In the genomic region with DNA sequence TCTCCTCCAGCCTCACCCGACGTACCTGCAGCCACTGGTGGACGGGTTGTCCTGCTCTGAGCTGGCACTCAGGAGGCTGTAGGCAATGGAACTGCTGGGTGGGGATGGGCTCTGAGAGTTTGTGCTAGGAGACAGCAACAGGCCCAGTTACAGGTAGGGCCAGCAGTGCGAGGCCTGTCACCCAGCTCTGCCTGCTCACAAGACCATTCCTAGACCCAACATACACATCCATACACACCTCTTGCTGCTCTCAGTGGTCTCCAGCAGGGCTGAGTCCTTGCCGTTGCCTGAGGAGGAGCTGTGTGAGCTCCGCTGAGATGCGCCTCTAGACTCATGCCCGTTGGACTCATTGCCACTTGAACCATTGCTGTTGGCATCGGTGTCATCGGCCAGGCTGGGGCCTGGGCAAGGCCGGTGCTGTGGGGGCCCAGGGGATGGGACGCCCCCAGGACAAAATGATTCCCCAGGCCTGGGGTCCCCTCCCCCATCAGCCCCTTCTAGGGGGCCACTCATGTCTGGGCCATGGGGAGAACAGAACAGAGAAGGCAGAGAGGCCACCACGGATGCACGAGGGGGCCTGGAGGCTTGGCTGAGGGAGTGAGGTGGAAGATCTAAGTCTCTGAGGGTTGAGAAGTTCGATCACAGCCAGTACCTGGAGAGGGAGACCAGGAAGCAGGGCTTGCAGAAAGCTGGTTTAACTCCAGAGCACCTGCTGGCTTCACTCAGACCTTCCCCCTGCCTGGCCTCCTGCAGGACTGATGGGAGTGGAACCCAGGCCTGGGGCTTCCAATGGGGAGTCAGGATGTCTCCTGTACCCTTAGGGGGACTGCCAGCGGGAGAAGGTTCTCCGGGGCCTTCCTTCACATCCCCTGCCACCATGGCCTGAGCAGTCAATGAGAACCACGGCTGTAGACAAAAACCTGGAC, we compare ENCODE assay signal across 6 cellular contexts. TPM values are rescaled to one million over a fixed set of nuclear protein-coding genes. Genes with fewer than 3 reads are reported as not detected.
DNase-seq lines count a peak whose midpoint lies in the region; ATAC-seq and TF ChIP-seq lines count a peak whose summit lies in the region.

No MANE protein-coding gene starts in this region.

- peak overlapping the region; percentile 39; the same call in 1 of the 2 replicates for H3K4me3 ChIP-seq in GM08714 (ENCODE audit: low read length)
- no peak overlapping the region for H3K4me3 ChIP-seq in mucosa of stomach (ENCODE audit: low read length)

- peaks cover 28% of the 10 kb centered on the region for H3K36me3 Mint-ChIP-seq in WTC11

- H3K9me3 ChIP-seq in mucosa of stomach (ENCODE audit: control insufficient read depth, low read length): no peaks in the 10 kb centered on the region

- DNase-seq in WTC11 (ENCODE audit: low spot score) (no peak), NCI-H226 (no peak)

- POLR2A ChIA-PET in WTC11 (lab: Charles Lee): interaction anchor here (0.9 to 1.1 kb wide), 3 partner anchors 13 to 60 kb away, joined by 3 to 6 read pairs (median 4); a partner anchor contains a TSS

- peak overlapping the region; percentile 96 for H3K4me3 Mint-ChIP-seq in WTC11

- H3K4me1 ChIP-seq in mucosa of stomach (ENCODE audit: control insufficient read depth, insufficient read depth, low read length): peaks cover 48% of the 10 kb centered on the region

- H3K27me3 Mint-ChIP-seq in WTC11 (ENCODE audit: low read depth): peaks cover 2% of the 10 kb centered on the region; the same call in 1 of the 2 replicates

- H3K9ac ChIP-seq in mucosa of stomach (ENCODE audit: low read length): peak overlapping the region; percentile 50

- CTCF ChIA-PET in WTC11 (lab: Charles Lee): interaction anchor here (0.6 to 1.6 kb wide), 9 partner anchors 10 to 71 kb away, joined by 3 to 7 read pairs (median 5); a partner anchor contains a TSS

- no peak for TF ChIP-seq CTCF in WTC11 (IDR thresholded peaks at IDR 0.05)

- ATAC-seq in WTC11 (no peak), GM21515 (IDR thresholded peaks at IDR 0.05; ENCODE audit: unreplicated experiment) (no peak), HG03469 (IDR thresholded peaks at IDR 0.05; ENCODE audit: unreplicated experiment) (no peak)

- H3K36me3 ChIP-seq in mucosa of stomach (ENCODE audit: control insufficient read depth, insufficient read depth, low read length): peaks cover 47% of the 10 kb centered on the region

- H3K9me3 Mint-ChIP-seq in WTC11: no peaks in the 10 kb centered on the region

- H3K27me3 ChIP-seq in mucosa of stomach (ENCODE audit: control insufficient read depth, insufficient read depth, low read length): no peaks in the 10 kb centered on the region

- peaks cover 14% of the 10 kb centered on the region for H3K4me1 Mint-ChIP-seq in WTC11

- no peak overlapping the region for H3K27ac Mint-ChIP-seq in WTC11

TF ChIP-seq in WTC11, 78 proteins besides CTCF, POLR2A, EP300 and RAD21:
- TF ChIP-seq EMX1 (CRISPR knock-in tag; IDR thresholded peaks at IDR 0.05) (no peak), JUN (CRISPR knock-in tag; IDR thresholded peaks at IDR 0.05) (no peak), FOXK1 (CRISPR knock-in tag; IDR thresholded peaks at IDR 0.05) (no peak), NFE2L1 (CRISPR knock-in tag; IDR thresholded peaks at IDR 0.05) (no peak), FOXP1 (CRISPR knock-in tag; IDR thresholded peaks at IDR 0.05; ENCODE audit: borderline replicate concordance) (no peak), ELF4 (CRISPR knock-in tag; IDR thresholded peaks at IDR 0.05; ENCODE audit: low read depth) (no peak)
- TF ChIP-seq, protein P1, sequence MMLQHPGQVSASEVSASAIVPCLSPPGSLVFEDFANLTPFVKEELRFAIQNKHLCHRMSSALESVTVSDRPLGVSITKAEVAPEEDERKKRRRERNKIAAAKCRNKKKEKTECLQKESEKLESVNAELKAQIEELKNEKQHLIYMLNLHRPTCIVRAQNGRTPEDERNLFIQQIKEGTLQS (CRISPR knock-in tag; conservative IDR thresholded peaks at IDR 0.05): no peak
- TF ChIP-seq, protein P2, sequence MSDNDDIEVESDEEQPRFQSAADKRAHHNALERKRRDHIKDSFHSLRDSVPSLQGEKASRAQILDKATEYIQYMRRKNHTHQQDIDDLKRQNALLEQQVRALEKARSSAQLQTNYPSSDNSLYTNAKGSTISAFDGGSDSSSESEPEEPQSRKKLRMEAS (CRISPR knock-in tag; IDR thresholded peaks at IDR 0.05): no peak
- TF ChIP-seq, protein P3, sequence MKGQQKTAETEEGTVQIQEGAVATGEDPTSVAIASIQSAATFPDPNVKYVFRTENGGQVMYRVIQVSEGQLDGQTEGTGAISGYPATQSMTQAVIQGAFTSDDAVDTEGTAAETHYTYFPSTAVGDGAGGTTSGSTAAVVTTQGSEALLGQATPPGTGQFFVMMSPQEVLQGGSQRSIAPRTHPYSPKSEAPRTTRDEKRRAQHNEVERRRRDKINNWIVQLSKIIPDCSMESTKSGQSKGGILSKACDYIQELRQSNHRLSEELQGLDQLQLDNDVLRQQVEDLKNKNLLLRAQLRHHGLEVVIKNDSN (CRISPR knock-in tag; IDR thresholded peaks at IDR 0.05): no peak

RNA-seq across cellular contexts. Expression of a gene that starts 1.7 kb away (rescaled TPM):
- 30.6 to 46.9 TPM (median 34.0 TPM) in 3 replicates for total RNA-seq in WTC11 (2021)

RNA-seq across cellular contexts. Expression of a gene that starts 12.3 kb away (rescaled TPM):
- total RNA-seq in WTC11 (2021): 24.1 to 27.4 TPM (median 24.3 TPM) in 3 replicates

RNA-seq across cellular contexts. Expression of a gene that starts 25.7 kb away (rescaled TPM):
- 11.3 to 17.2 TPM (median 11.9 TPM) in 3 replicates for total RNA-seq in WTC11 (2021)

RNA-seq across cellular contexts. Expression of a gene that starts 26.6 kb away (rescaled TPM):
- total RNA-seq in WTC11 (2021): 3.1 to 3.9 TPM (median 3.7 TPM) in 3 replicates

RNA-seq across cellular contexts. Expression of a gene that starts 32.1 kb away (rescaled TPM):
- total RNA-seq in WTC11 (2021): 0.48 to 0.81 TPM (median 0.62 TPM) in 3 replicates
